8 cellular contexts compared by ENCODE assay signal in the genomic region with DNA sequence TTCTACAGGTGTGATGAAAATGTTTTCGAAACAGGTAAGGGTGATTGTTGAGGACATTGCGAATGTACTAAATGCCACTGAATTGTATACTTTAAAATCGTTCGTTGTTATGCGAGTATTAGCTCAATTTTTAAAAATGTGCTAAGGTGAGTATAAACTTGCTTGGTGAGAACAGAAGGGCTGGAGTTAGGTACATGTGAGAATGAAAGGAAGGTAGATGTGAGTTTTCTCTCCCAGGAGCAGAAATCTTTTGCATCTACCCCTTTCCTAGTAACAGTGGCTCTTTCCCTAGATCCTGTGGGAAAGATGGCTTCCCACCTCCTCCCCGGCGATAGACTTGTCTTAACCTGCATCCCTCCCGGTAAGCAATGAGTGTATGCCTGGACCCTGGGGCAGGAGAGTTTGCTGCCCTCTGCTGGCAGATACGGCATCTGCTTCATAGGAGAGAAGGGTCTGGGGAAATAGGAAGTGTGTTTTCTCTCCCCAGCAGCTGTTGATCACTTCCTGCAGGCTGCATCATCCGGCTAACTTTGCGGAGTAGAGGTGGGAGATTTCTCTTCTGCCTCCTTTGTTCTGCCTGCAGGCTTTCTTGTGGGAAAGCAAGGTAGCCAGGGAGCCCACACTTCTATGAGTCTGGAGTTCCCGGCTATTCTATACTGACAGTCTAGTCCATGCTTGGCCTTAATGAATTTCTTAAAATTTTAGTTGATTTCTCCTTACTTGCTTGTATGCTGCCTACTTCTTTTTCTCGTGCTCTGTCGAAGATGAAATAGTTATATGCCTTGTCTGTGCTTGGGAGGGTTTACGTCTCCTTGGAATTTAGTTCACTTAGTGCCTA.
DNase-seq lines count a peak whose midpoint lies in the region; TF ChIP-seq lines count a peak whose summit lies in the region.

No MANE protein-coding gene starts in this region.

- H3K27ac ChIP-seq in HEK293 (ENCODE audit: extremely low read depth, low read depth, low read length) (no peak overlapping the region), adrenal gland (no peak overlapping the region)

- CTCF ChIA-PET in HEK293 (lab: Yijun Ruan, JAX), result interaction anchor here (0.6 to 1.4 kb wide), 7 partner anchors 13 to 794 kb away, joined by 3 to 8 read pairs (median 3); no protein-coding TSS in a partner anchor

- H3K9me3 ChIP-seq in HEK293 (ENCODE audit: control insufficient read depth, insufficient read depth, low read depth, low read length) (no peaks in the 10 kb centered on the region), adrenal gland (replicated peaks in 1 of 3) (no peaks in the 10 kb centered on the region)

- WGBS in adrenal gland, 4 donors, result 60 to 70% (median 69%) methylated on average over 15 of the region's 15 CpGs

- no peaks in the 10 kb centered on the region for H3K4me1 ChIP-seq in HEK293 (ENCODE audit: control insufficient read depth, insufficient read depth, low read length)
- no peaks in the 10 kb centered on the region for H3K4me1 ChIP-seq in adrenal gland (replicated peaks in 1 of 2)

- in situ Hi-C loops in GM13976 (cut with MboI; ENCODE audit: low sequenced_read_pairs, unreplicated experiment), result loop anchor here (10.0 to 25.0 kb wide), 2 partner anchors 373 to 811 kb away; a partner anchor contains a TSS

- intact Hi-C loops in adrenal gland (cut with DNase I), result loop anchor here (5.0 to 10.0 kb wide), 3 partner anchors 371 to 813 kb away; a partner anchor contains a TSS

- DNase-seq in GM13976 (ENCODE audit: low spot score), result peak; percentile 61
- peak; percentile 37 for DNase-seq in LNCaP clone FGC (ENCODE audit: low read depth)
- peak; percentile 82 for DNase-seq in SKM-1 treated with dmso at 0.1 percent for 144 hours (lab: John Stamatoyannopoulos, UW; ENCODE audit: unreplicated experiment)
- DNase-seq in adrenal gland, result peak; percentile 58 to 83 (median 73)
- peak; percentile 88 for DNase-seq in iPS DF 4.7 (ENCODE audit: extremely low read depth, low spot score)
- DNase-seq in stimulated activated CD4-positive, alpha-beta T cell treated with anti-CD3 and anti-CD28 coated beads, Interleukin-2, amount 100 ng/mL, for 24 hours, result peak; percentile 64 to 71
- DNase-seq in HCEC 1CT, result no peak

- TF ChIP-seq CTCF in GM13976 (IDR thresholded peaks at IDR 0.05; ENCODE audit: borderline replicate concordance, control extremely low read depth, extremely low read depth, insufficient read depth, missing control alignments) (peak; percentile 75), HEK293 (tag by site-specific recombination; IDR thresholded peaks at IDR 0.05) (peak; percentile 59; the same call in 1 of the 2 replicates), LNCaP clone FGC (IDR thresholded peaks at IDR 0.05; ENCODE audit: control insufficient read depth, extremely low read depth, insufficient read depth) (peak; percentile 79), adrenal gland (IDR thresholded peaks at IDR 0.05) (peak; percentile 57 to 76 (median 65))

- H3K4me3 ChIP-seq in HEK293 (ENCODE audit: low read depth, low read length) (no peak overlapping the region), LNCaP clone FGC (ENCODE audit: low read depth, low read length) (no peak overlapping the region), adrenal gland (no peak overlapping the region)

- H3K27me3 ChIP-seq in adrenal gland, result no peaks in the 10 kb centered on the region

- no peak for TF ChIP-seq POLR2A in adrenal gland (IDR thresholded peaks at IDR 0.05)

- H3K36me3 ChIP-seq in HEK293 (ENCODE audit: control insufficient read depth in 2 of 2, insufficient read depth in 1 of 2, low read length in 2 of 2) (no peaks in the 10 kb centered on the region), adrenal gland (replicated peaks in 1 of 2) (no peaks in the 10 kb centered on the region)

- POLR2A ChIA-PET in HEK293 (lab: Yijun Ruan, JAX), result no interaction called here

TF ChIP-seq in HEK293, 187 proteins besides CTCF, POLR2A, EP300 and RAD21 (continues in another document):
- TF ChIP-seq, protein P1, sequence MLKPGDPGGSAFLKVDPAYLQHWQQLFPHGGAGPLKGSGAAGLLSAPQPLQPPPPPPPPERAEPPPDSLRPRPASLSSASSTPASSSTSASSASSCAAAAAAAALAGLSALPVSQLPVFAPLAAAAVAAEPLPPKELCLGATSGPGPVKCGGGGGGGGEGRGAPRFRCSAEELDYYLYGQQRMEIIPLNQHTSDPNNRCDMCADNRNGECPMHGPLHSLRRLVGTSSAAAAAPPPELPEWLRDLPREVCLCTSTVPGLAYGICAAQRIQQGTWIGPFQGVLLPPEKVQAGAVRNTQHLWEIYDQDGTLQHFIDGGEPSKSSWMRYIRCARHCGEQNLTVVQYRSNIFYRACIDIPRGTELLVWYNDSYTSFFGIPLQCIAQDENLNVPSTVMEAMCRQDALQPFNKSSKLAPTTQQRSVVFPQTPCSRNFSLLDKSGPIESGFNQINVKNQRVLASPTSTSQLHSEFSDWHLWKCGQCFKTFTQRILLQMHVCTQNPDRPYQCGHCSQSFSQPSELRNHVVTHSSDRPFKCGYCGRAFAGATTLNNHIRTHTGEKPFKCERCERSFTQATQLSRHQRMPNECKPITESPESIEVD (tag by site-specific recombination; IDR thresholded peaks at IDR 0.05), result no peak
- peak; percentile 72 for TF ChIP-seq ZNF660 (tag by site-specific recombination; IDR thresholded peaks at IDR 0.05)
- no peak for TF ChIP-seq KLF10 (tag by site-specific recombination; IDR thresholded peaks at IDR 0.05)
- no peak for TF ChIP-seq ZNF792 (tag by site-specific recombination; IDR thresholded peaks at IDR 0.05)
- TF ChIP-seq, protein P2, sequence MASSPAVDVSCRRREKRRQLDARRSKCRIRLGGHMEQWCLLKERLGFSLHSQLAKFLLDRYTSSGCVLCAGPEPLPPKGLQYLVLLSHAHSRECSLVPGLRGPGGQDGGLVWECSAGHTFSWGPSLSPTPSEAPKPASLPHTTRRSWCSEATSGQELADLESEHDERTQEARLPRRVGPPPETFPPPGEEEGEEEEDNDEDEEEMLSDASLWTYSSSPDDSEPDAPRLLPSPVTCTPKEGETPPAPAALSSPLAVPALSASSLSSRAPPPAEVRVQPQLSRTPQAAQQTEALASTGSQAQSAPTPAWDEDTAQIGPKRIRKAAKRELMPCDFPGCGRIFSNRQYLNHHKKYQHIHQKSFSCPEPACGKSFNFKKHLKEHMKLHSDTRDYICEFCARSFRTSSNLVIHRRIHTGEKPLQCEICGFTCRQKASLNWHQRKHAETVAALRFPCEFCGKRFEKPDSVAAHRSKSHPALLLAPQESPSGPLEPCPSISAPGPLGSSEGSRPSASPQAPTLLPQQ (tag by site-specific recombination; IDR thresholded peaks at IDR 0.05), result no peak
- TF ChIP-seq ZNF530 (tag by site-specific recombination; IDR thresholded peaks at IDR 0.05; ENCODE audit: low read depth), result no peak
- TF ChIP-seq IKZF3 (tag by site-specific recombination; IDR thresholded peaks at IDR 0.05), result peak; percentile 64
- TF ChIP-seq, protein P3, sequence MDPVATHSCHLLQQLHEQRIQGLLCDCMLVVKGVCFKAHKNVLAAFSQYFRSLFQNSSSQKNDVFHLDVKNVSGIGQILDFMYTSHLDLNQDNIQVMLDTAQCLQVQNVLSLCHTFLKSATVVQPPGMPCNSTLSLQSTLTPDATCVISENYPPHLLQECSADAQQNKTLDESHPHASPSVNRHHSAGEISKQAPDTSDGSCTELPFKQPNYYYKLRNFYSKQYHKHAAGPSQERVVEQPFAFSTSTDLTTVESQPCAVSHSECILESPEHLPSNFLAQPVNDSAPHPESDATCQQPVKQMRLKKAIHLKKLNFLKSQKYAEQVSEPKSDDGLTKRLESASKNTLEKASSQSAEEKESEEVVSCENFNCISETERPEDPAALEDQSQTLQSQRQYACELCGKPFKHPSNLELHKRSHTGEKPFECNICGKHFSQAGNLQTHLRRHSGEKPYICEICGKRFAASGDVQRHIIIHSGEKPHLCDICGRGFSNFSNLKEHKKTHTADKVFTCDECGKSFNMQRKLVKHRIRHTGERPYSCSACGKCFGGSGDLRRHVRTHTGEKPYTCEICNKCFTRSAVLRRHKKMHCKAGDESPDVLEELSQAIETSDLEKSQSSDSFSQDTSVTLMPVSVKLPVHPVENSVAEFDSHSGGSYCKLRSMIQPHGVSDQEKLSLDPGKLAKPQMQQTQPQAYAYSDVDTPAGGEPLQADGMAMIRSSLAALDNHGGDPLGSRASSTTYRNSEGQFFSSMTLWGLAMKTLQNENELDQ (tag by site-specific recombination; IDR thresholded peaks at IDR 0.05; ENCODE audit: low read depth), result no peak
- no peak for TF ChIP-seq ZNF175 (tag by site-specific recombination; IDR thresholded peaks at IDR 0.05)
- TF ChIP-seq, protein P4, sequence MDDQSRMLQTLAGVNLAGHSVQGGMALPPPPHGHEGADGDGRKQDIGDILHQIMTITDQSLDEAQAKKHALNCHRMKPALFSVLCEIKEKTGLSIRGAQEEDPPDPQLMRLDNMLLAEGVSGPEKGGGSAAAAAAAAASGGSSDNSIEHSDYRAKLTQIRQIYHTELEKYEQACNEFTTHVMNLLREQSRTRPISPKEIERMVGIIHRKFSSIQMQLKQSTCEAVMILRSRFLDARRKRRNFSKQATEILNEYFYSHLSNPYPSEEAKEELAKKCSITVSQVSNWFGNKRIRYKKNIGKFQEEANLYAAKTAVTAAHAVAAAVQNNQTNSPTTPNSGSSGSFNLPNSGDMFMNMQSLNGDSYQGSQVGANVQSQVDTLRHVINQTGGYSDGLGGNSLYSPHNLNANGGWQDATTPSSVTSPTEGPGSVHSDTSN (CRISPR knock-in tag; IDR thresholded peaks at IDR 0.05), result no peak
- TF ChIP-seq ZNF16 (tag by site-specific recombination; IDR thresholded peaks at IDR 0.05; ENCODE audit: low read depth), result no peak
- TF ChIP-seq ZNF585B (tag by site-specific recombination; IDR thresholded peaks at IDR 0.05), result no peak
- no peak for TF ChIP-seq ZNF701 (tag by site-specific recombination; IDR thresholded peaks at IDR 0.05)
- no peak for TF ChIP-seq ZNF311 (tag by site-specific recombination; IDR thresholded peaks at IDR 0.05; ENCODE audit: borderline replicate concordance)
- TF ChIP-seq, protein P5, sequence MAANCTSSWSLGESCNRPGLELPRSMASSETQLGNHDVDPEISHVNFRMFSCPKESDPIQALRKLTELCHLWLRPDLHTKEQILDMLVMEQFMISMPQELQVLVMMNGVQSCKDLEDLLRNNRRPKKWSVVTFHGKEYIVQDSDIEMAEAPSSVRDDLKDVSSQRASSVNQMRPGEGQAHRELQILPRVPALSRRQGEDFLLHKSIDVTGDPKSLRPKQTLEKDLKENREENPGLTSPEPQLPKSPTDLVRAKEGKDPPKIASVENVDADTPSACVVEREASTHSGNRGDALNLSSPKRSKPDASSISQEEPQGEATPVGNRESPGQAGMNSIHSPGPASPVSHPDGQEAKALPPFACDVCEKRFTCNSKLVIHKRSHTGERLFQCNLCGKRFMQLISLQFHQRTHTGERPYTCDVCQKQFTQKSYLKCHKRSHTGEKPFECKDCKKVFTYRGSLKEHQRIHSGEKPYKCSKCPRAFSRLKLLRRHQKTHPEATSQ (tag by site-specific recombination; IDR thresholded peaks at IDR 0.05), result no peak
- peak; percentile 58; the same call in 1 of the 2 replicates for TF ChIP-seq PRDM1 (tag by site-specific recombination; IDR thresholded peaks at IDR 0.05)
